In the genomic region with DNA sequence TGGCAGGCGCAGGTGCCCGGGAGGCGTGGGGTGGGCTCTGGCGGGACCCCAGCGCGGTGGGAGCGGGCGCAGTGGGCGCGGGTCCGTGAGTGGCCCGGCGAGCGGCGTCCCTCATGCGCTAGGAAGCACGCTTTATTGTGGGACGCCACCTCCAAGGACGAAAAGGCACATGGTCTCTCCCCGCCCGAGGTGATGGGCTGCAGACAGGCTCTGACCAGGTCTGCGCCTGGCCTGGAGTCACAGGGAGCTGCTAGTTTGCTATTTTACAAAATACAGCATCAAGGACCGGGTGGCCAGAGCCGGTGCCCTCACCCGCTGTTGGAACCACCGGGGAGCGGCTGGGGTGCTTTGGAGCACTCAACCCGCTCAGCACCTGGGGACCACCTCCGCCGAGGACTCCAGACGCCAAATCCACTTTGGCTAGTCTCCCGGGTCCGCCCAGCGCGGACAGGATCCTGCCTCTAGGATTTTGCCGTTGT, we compare ENCODE assay signal across 8 cellular contexts.
A peak's percentile ranks its signal among the peaks of the same experiment; 100 is the strongest.
DNase-seq lines count a peak whose midpoint lies in the region; ATAC-seq, FAIRE-seq and TF ChIP-seq lines count a peak whose summit lies in the region.

No MANE protein-coding gene starts in this region.

- H3K4me3 Mint-ChIP-seq in CD4-positive, alpha-beta T cell: peak overlapping the region; percentile 89
- H3K4me3 Mint-ChIP-seq in astrocyte (ENCODE audit: unreplicated experiment): peak overlapping the region; percentile 90
- peak overlapping the region; percentile 88 to 95 (median 93) for H3K4me3 Mint-ChIP-seq in immature natural killer cell

- no peaks in the 10 kb centered on the region for H3K27me3 ChIP-seq in CD4-positive, alpha-beta T cell (ENCODE audit: control insufficient read depth, insufficient read depth, low read length)
- H3K27me3 ChIP-seq in MM.1S (replicated peaks; ENCODE audit: insufficient read depth, low read length) (no peaks in the 10 kb centered on the region), astrocyte (ENCODE audit: insufficient read depth, low read length) (no peaks in the 10 kb centered on the region)

- H3K4me2 ChIP-seq in MM.1S (ENCODE audit: low read depth, low read length): peak overlapping the region; percentile 99
- peak overlapping the region; percentile 95 for H3K4me2 ChIP-seq in astrocyte (ENCODE audit: low read length)

- H2AFZ ChIP-seq in MM.1S (ENCODE audit: low read length) (no peak overlapping the region), astrocyte (ENCODE audit: low read depth, low read length) (no peak overlapping the region)

- no peak for FAIRE-seq in astrocyte (lab: Jason Lieb, UNC)

- H3K27me3 Mint-ChIP-seq in CD4-positive, alpha-beta T cell: no peaks in the 10 kb centered on the region
- H3K27me3 Mint-ChIP-seq in astrocyte (ENCODE audit: low read depth, unreplicated experiment): no peaks in the 10 kb centered on the region
- peaks cover 6 to 19% (median 15%) of the 10 kb centered on the region in 3 donors for H3K27me3 Mint-ChIP-seq in immature natural killer cell (ENCODE audit: low read depth in 3 of 3)

- no peaks in the 10 kb centered on the region for H3K9me3 ChIP-seq in CD4-positive, alpha-beta T cell (ENCODE audit: control insufficient read depth, low read length)
- H3K9me3 ChIP-seq in MM.1S (replicated peaks; ENCODE audit: insufficient read depth, low read length) (no peaks in the 10 kb centered on the region), astrocyte (ENCODE audit: insufficient read depth, low read depth, low read length) (no peaks in the 10 kb centered on the region)

- H3K79me2 ChIP-seq in MM.1S (ENCODE audit: low read length) (peaks cover 51% of the 10 kb centered on the region), astrocyte (ENCODE audit: insufficient read depth, low read length) (peaks cover 53% of the 10 kb centered on the region)

- CTCF ChIA-PET in CD4-positive, alpha-beta T cell (lab: Charles Lee): interaction anchor here (0.9 to 15.5 kb wide), 5 partner anchors 16 to 111 kb away, joined by 3 to 254 read pairs (median 5); no protein-coding TSS in a partner anchor

- H3K4me3 ChIP-seq in MM.1S (ENCODE audit: low read length): peak overlapping the region; percentile 91
- H3K4me3 ChIP-seq in astrocyte (ENCODE audit: insufficient read depth, low read depth, low read length): peak overlapping the region; percentile 75

- no peak for ATAC-seq in CD4-positive, alpha-beta T cell (ENCODE audit: poor library complexity)
- ATAC-seq in GM19455 (IDR thresholded peaks at IDR 0.05; ENCODE audit: unreplicated experiment): peak; percentile 3

- H3K36me3 Mint-ChIP-seq in CD4-positive, alpha-beta T cell (ENCODE audit: low read depth): peaks cover 21% of the 10 kb centered on the region
- peaks cover 4% of the 10 kb centered on the region for H3K36me3 Mint-ChIP-seq in astrocyte (ENCODE audit: low read depth, unreplicated experiment)
- H3K36me3 Mint-ChIP-seq in immature natural killer cell: no peaks in the 10 kb centered on the region

- H3K36me3 ChIP-seq in MM.1S (replicated peaks; ENCODE audit: insufficient read depth, low read length) (no peaks in the 10 kb centered on the region), astrocyte (ENCODE audit: insufficient read depth, low read length) (no peaks in the 10 kb centered on the region)

- H3K9me3 Mint-ChIP-seq in CD4-positive, alpha-beta T cell: no peaks in the 10 kb centered on the region
- H3K9me3 Mint-ChIP-seq in astrocyte (ENCODE audit: unreplicated experiment) (no peaks in the 10 kb centered on the region), immature natural killer cell (no peaks in the 10 kb centered on the region)

- H3K27ac ChIP-seq in CD4-positive, alpha-beta T cell (ENCODE audit: low read depth, low read length): peak overlapping the region; percentile 96
- H3K27ac ChIP-seq in MM.1S (ENCODE audit: low read length) (peak overlapping the region; percentile 100), astrocyte (ENCODE audit: low read depth, low read length) (peak overlapping the region; percentile 88)

- peaks cover 75% of the 10 kb centered on the region for H3K4me1 Mint-ChIP-seq in CD4-positive, alpha-beta T cell (ENCODE audit: low read depth)
- peaks cover 51% of the 10 kb centered on the region for H3K4me1 Mint-ChIP-seq in astrocyte (ENCODE audit: low read depth, unreplicated experiment)
- H3K4me1 Mint-ChIP-seq in immature natural killer cell: peaks cover 82 to 83% of the 10 kb centered on the region in 2 donors

- H3K9ac ChIP-seq in MM.1S (ENCODE audit: low read length) (peak overlapping the region; percentile 98), astrocyte (ENCODE audit: low read length) (peak overlapping the region; percentile 98)

- no peaks in the 10 kb centered on the region for H3K9me2 ChIP-seq in MM.1S (replicated peaks; ENCODE audit: insufficient read depth, low read length)

- no peak for TF ChIP-seq CTCF in CD4-positive, alpha-beta T cell (IDR thresholded peaks at IDR 0.05)
- no peak for TF ChIP-seq CTCF in MM.1S (IDR thresholded peaks at IDR 0.05; ENCODE audit: low read length)
- no peak for TF ChIP-seq CTCF in astrocyte (IDR thresholded peaks at IDR 0.05; ENCODE audit: insufficient read depth, low read depth, low read length)

- peaks cover 43% of the 10 kb centered on the region for H3F3A ChIP-seq in MM.1S (ENCODE audit: insufficient read depth, low read length)

- intact Hi-C loops in CD4-positive, alpha-beta T cell (cut with DNase I, micrococcal nuclease): loop anchor here in 1 of 2 experiments (10.0 kb wide), 2 partner anchors 372 to 512 kb away; a partner anchor contains a TSS

- peak overlapping the region; percentile 93 for H3K27ac Mint-ChIP-seq in CD4-positive, alpha-beta T cell
- H3K27ac Mint-ChIP-seq in astrocyte (ENCODE audit: unreplicated experiment) (peak overlapping the region; percentile 23), immature natural killer cell (peak overlapping the region; percentile 87 to 96 (median 95))

- POLR2A ChIA-PET in CD4-positive, alpha-beta T cell (lab: Charles Lee): interaction anchor here (0.9 to 12.8 kb wide), 9 partner anchors 10 to 547 kb away, joined by 3 to 235 read pairs (median 4); a partner anchor contains a TSS

- H4K20me1 ChIP-seq in MM.1S (ENCODE audit: insufficient read depth, low read length) (no peaks in the 10 kb centered on the region), astrocyte (ENCODE audit: insufficient read depth, low read length) (peaks cover 40% of the 10 kb centered on the region)

- DNase-seq in CD4-positive, alpha-beta T cell: no peak
- DNase-seq in MM.1S (no peak), astrocyte (ENCODE audit: low read depth) (no peak), immature natural killer cell (no peak), pons (ENCODE audit: low spot score) (no peak), NCI-H187 (lab: John Stamatoyannopoulos, UW) (no peak)
- peak; percentile 37 for DNase-seq in stimulated activated CD4-positive, alpha-beta T cell treated with anti-CD3 and anti-CD28 coated beads, Interleukin-4, amount 100 ng/mL, for 24 hours

- H3K4me1 ChIP-seq in MM.1S (ENCODE audit: low read length) (peaks cover 21% of the 10 kb centered on the region), astrocyte (ENCODE audit: insufficient read depth, low read length) (peaks cover 65% of the 10 kb centered on the region)

Comparison
In these comparisons a context has a peak if more than half of its experiments do, and no peak if none do; other contexts are left out.
1. H3K27ac Mint-ChIP-seq: peak in every context shown above with its lines; median percentile 95 in immature natural killer cell; 93 in CD4-positive, alpha-beta T cell; 23 in astrocyte.